Comparison of ENCODE assay signal across 25 cellular contexts in the genomic region with DNA sequence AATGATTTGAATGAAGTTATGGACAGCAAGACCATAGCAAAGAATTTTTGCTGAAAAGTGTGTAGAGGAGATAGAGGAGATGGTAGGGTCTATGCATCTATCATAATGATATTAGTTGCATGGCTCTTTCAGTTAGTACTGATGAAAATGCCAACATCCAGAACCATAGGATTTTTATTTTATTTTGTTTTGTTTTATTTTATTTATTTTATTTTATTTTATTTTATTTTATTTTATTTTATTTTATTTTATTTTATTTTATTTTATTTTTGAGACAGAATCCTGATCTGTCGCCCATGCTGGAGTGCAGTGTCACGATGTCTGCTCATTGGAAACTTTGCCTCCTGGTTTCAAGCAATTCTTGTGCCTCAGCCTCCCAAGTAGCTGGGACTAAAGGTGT.
A peak's percentile ranks its signal among the peaks of the same experiment; 100 is the strongest.
DNase-seq lines count a peak whose midpoint lies in the region; ATAC-seq and TF ChIP-seq lines count a peak whose summit lies in the region.
"Had no signal": no experiment of that assay in that cellular context is flagged by ENCODE, and none has a peak within 500 bp of the region (broad histone marks: within the 10 kb centered on the region; RNA-seq: fewer than 3 reads in every experiment).

No MANE protein-coding gene starts in this region.

- POLR2A ChIA-PET in WTC11 (lab: Charles Lee), result no interaction called here

- ATAC-seq in WTC11, result no peak
- ATAC-seq: A549; CD8-positive, alpha-beta T cell had no signal

- peaks cover 20% of the 10 kb centered on the region for H3K9me3 Mint-ChIP-seq in WTC11
- H3K9me3 Mint-ChIP-seq: CD8-positive, alpha-beta T cell had no signal

- peaks cover 9% of the 10 kb centered on the region for H3K4me1 Mint-ChIP-seq in WTC11
- H3K4me1 Mint-ChIP-seq: B cell; CD14-positive monocyte; CD4-positive, alpha-beta memory T cell; CD4-positive, CD25-positive, alpha-beta regulatory T cell; CD8-positive, alpha-beta memory T cell had no signal

- CTCF ChIA-PET in WTC11 (lab: Charles Lee), result no interaction called here

- peaks cover 4% of the 10 kb centered on the region; the same call in 1 of the 2 replicates for H3K36me3 Mint-ChIP-seq in WTC11
- H3K36me3 Mint-ChIP-seq: CD14-positive monocyte; CD4-positive, alpha-beta memory T cell; CD4-positive, CD25-positive, alpha-beta regulatory T cell; CD8-positive, alpha-beta memory T cell; CD8-positive, alpha-beta T cell had no signal

- no peak overlapping the region for H3K4me3 Mint-ChIP-seq in WTC11
- H3K4me3 Mint-ChIP-seq: B cell; CD14-positive monocyte; CD4-positive, alpha-beta memory T cell; CD4-positive, alpha-beta T cell; CD4-positive, CD25-positive, alpha-beta regulatory T cell; CD8-positive, alpha-beta memory T cell; CD8-positive, alpha-beta T cell had no signal

- H3K27me3 Mint-ChIP-seq in WTC11 (ENCODE audit: low read depth), result no peaks in the 10 kb centered on the region
- H3K27me3 Mint-ChIP-seq: B cell; CD4-positive, alpha-beta memory T cell; CD4-positive, alpha-beta T cell; CD4-positive, CD25-positive, alpha-beta regulatory T cell; CD8-positive, alpha-beta memory T cell had no signal

- no peak overlapping the region for H3K27ac Mint-ChIP-seq in WTC11
- H3K27ac Mint-ChIP-seq: B cell; CD14-positive monocyte; CD4-positive, alpha-beta memory T cell; CD4-positive, alpha-beta T cell; CD4-positive, CD25-positive, alpha-beta regulatory T cell; CD8-positive, alpha-beta memory T cell; CD8-positive, alpha-beta T cell had no signal

- no peak for TF ChIP-seq CTCF in WTC11 (IDR thresholded peaks at IDR 0.05)

- DNase-seq in WTC11 (ENCODE audit: low spot score) (no peak), SHP77 treated with DMSO at 0.1 percent for 48 hours (lab: John Stamatoyannopoulos, UW) (no peak)
- DNase-seq: 8988T; ACHN; AML-193; BE2C; C1 segment of cervical spinal cord; Caco-2; Calu3; CD4-positive, alpha-beta memory T cell; CD4-positive, alpha-beta T cell; CD4-positive, CD25-positive, alpha-beta regulatory T cell; CD8-positive, alpha-beta memory T cell; CD8-positive, alpha-beta T cell; COR-L47; DMS 273 treated with DMSO at 0.1 percent for 48 hours; DMS153; DMS53; DMS79; DMS79 treated with DMSO at 0.1 percent for 48 hours; DND-41; EL had no signal

TF ChIP-seq in WTC11, 78 proteins besides CTCF, POLR2A, EP300 and RAD21:
- peak; percentile 96 for TF ChIP-seq HMGA2 (CRISPR knock-in tag; IDR thresholded peaks at IDR 0.05)
- TF ChIP-seq ZNF138 (CRISPR knock-in tag; conservative IDR thresholded peaks at IDR 0.05), result no peak
- TF ChIP-seq, protein P1, sequence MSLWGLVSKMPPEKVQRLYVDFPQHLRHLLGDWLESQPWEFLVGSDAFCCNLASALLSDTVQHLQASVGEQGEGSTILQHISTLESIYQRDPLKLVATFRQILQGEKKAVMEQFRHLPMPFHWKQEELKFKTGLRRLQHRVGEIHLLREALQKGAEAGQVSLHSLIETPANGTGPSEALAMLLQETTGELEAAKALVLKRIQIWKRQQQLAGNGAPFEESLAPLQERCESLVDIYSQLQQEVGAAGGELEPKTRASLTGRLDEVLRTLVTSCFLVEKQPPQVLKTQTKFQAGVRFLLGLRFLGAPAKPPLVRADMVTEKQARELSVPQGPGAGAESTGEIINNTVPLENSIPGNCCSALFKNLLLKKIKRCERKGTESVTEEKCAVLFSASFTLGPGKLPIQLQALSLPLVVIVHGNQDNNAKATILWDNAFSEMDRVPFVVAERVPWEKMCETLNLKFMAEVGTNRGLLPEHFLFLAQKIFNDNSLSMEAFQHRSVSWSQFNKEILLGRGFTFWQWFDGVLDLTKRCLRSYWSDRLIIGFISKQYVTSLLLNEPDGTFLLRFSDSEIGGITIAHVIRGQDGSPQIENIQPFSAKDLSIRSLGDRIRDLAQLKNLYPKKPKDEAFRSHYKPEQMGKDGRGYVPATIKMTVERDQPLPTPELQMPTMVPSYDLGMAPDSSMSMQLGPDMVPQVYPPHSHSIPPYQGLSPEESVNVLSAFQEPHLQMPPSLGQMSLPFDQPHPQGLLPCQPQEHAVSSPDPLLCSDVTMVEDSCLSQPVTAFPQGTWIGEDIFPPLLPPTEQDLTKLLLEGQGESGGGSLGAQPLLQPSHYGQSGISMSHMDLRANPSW (CRISPR knock-in tag; conservative IDR thresholded peaks at IDR 0.05; ENCODE audit: low read depth), result no peak
- TF ChIP-seq SP1 (CRISPR knock-in tag; conservative IDR thresholded peaks at IDR 0.05), result no peak
- no peak for TF ChIP-seq PRRX2 (CRISPR knock-in tag; IDR thresholded peaks at IDR 0.05)
- TF ChIP-seq ZNF219 (CRISPR knock-in tag; IDR thresholded peaks at IDR 0.05; ENCODE audit: borderline replicate concordance), result no peak
- TF ChIP-seq ZNF671 (CRISPR knock-in tag; IDR thresholded peaks at IDR 0.05), result no peak
- no peak for TF ChIP-seq JUN (CRISPR knock-in tag; IDR thresholded peaks at IDR 0.05)
